3 cellular contexts compared by ENCODE assay signal in the genomic region with DNA sequence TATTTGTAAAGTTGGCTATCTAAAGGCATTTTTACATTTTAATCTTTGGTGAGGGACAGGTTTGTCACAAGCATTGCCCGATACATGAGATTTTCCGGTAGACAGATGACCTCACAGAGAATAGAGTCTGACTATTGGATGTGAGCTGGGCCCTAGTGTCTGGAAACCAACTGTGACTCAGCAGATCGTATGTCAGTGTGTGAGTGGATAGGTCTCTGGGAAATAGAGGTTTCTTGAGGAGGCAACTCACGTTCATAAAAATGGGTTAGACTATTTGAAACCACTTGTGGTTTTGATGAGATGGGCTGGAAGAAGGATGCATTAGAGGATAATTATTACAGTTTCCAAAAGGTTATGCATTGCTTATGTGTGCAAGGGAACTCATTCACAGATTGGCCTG.
TF ChIP-seq lines count a peak whose summit lies in the region.

No MANE protein-coding gene starts in this region.

TF ChIP-seq in A549, 52 proteins besides CTCF, POLR2A, EP300 and RAD21:
- TF ChIP-seq ZFP36 (IDR thresholded peaks at IDR 0.05; ENCODE audit: borderline replicate concordance, partially characterized antibody) = no peak
- TF ChIP-seq HDAC2 (IDR thresholded peaks at IDR 0.05) = no peak
- no peak for TF ChIP-seq RCOR1 (IDR thresholded peaks at IDR 0.05; ENCODE audit: low read depth, low read length)
- no peak for TF ChIP-seq HOXA7 (CRISPR knock-in tag; IDR thresholded peaks at IDR 0.05)
- TF ChIP-seq MAFK (IDR thresholded peaks at IDR 0.05; ENCODE audit: partially characterized antibody) = peak; percentile 8
- TF ChIP-seq, protein P1, sequence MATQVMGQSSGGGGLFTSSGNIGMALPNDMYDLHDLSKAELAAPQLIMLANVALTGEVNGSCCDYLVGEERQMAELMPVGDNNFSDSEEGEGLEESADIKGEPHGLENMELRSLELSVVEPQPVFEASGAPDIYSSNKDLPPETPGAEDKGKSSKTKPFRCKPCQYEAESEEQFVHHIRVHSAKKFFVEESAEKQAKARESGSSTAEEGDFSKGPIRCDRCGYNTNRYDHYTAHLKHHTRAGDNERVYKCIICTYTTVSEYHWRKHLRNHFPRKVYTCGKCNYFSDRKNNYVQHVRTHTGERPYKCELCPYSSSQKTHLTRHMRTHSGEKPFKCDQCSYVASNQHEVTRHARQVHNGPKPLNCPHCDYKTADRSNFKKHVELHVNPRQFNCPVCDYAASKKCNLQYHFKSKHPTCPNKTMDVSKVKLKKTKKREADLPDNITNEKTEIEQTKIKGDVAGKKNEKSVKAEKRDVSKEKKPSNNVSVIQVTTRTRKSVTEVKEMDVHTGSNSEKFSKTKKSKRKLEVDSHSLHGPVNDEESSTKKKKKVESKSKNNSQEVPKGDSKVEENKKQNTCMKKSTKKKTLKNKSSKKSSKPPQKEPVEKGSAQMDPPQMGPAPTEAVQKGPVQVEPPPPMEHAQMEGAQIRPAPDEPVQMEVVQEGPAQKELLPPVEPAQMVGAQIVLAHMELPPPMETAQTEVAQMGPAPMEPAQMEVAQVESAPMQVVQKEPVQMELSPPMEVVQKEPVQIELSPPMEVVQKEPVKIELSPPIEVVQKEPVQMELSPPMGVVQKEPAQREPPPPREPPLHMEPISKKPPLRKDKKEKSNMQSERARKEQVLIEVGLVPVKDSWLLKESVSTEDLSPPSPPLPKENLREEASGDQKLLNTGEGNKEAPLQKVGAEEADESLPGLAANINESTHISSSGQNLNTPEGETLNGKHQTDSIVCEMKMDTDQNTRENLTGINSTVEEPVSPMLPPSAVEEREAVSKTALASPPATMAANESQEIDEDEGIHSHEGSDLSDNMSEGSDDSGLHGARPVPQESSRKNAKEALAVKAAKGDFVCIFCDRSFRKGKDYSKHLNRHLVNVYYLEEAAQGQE (IDR thresholded peaks at IDR 0.05) = no peak

TF ChIP-seq in GM23338, 12 proteins besides CTCF, POLR2A, EP300 and RAD21 (continues in another document):
- TF ChIP-seq EZH2phosphoT487 (IDR thresholded peaks at IDR 0.05; ENCODE audit: unreplicated experiment) (no peak), EZH2 (IDR thresholded peaks at IDR 0.05; ENCODE audit: low read depth, unreplicated experiment) (no peak), ZNF114 (CRISPR knock-in tag; IDR thresholded peaks at IDR 0.05) (no peak), NANOG (IDR thresholded peaks at IDR 0.05; ENCODE audit: borderline replicate concordance) (no peak), JUNB (IDR thresholded peaks at IDR 0.05; ENCODE audit: unreplicated experiment) (no peak)
- TF ChIP-seq, protein P2, sequence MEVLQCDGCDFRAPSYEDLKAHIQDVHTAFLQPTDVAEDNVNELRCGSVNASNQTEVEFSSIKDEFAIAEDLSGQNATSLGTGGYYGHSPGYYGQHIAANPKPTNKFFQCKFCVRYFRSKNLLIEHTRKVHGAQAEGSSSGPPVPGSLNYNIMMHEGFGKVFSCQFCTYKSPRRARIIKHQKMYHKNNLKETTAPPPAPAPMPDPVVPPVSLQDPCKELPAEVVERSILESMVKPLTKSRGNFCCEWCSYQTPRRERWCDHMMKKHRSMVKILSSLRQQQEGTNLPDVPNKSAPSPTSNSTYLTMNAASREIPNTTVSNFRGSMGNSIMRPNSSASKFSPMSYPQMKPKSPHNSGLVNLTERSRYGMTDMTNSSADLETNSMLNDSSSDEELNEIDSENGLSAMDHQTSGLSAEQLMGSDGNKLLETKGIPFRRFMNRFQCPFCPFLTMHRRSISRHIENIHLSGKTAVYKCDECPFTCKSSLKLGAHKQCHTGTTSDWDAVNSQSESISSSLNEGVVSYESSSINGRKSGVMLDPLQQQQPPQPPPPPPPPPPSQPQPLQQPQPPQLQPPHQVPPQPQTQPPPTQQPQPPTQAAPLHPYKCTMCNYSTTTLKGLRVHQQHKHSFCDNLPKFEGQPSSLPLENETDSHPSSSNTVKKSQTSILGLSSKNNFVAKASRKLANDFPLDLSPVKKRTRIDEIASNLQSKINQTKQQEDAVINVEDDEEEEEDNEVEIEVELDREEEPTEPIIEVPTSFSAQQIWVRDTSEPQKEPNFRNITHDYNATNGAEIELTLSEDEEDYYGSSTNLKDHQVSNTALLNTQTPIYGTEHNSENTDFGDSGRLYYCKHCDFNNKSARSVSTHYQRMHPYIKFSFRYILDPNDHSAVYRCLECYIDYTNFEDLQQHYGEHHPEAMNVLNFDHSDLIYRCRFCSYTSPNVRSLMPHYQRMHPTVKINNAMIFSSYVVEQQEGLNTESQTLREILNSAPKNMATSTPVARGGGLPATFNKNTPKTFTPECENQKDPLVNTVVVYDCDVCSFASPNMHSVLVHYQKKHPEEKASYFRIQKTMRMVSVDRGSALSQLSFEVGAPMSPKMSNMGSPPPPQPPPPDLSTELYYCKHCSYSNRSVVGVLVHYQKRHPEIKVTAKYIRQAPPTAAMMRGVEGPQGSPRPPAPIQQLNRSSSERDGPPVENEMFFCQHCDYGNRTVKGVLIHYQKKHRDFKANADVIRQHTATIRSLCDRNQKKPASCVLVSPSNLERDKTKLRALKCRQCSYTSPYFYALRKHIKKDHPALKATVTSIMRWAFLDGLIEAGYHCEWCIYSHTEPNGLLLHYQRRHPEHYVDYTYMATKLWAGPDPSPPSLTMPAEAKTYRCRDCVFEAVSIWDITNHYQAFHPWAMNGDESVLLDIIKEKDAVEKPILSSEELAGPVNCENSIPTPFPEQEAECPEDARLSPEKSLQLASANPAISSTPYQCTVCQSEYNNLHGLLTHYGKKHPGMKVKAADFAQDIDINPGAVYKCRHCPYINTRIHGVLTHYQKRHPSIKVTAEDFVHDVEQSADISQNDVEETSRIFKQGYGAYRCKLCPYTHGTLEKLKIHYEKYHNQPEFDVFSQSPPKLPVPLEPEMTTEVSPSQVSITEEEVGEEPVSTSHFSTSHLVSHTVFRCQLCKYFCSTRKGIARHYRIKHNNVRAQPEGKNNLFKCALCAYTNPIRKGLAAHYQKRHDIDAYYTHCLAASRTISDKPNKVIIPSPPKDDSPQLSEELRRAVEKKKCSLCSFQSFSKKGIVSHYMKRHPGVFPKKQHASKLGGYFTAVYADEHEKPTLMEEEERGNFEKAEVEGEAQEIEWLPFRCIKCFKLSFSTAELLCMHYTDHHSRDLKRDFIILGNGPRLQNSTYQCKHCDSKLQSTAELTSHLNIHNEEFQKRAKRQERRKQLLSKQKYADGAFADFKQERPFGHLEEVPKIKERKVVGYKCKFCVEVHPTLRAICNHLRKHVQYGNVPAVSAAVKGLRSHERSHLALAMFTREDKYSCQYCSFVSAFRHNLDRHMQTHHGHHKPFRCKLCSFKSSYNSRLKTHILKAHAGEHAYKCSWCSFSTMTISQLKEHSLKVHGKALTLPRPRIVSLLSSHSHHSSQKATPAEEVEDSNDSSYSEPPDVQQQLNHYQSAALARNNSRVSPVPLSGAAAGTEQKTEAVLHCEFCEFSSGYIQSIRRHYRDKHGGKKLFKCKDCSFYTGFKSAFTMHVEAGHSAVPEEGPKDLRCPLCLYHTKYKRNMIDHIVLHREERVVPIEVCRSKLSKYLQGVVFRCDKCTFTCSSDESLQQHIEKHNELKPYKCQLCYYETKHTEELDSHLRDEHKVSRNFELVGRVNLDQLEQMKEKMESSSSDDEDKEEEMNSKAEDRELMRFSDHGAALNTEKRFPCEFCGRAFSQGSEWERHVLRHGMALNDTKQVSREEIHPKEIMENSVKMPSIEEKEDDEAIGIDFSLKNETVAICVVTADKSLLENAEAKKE (CRISPR knock-in tag; IDR thresholded peaks at IDR 0.05) = no peak
- TF ChIP-seq, protein P3, sequence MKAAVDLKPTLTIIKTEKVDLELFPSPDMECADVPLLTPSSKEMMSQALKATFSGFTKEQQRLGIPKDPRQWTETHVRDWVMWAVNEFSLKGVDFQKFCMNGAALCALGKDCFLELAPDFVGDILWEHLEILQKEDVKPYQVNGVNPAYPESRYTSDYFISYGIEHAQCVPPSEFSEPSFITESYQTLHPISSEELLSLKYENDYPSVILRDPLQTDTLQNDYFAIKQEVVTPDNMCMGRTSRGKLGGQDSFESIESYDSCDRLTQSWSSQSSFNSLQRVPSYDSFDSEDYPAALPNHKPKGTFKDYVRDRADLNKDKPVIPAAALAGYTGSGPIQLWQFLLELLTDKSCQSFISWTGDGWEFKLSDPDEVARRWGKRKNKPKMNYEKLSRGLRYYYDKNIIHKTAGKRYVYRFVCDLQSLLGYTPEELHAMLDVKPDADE (IDR thresholded peaks at IDR 0.05) = no peak

TF ChIP-seq in IMR-90, 13 proteins besides CTCF, POLR2A, EP300 and RAD21:
- TF ChIP-seq CHD1 (IDR thresholded peaks at IDR 0.05; ENCODE audit: low read depth, low read length) = no peak
- 0 out of 2 replicates have a peak, but pooled peaks have one; percentile 30 for TF ChIP-seq NFE2L2 (IDR thresholded peaks at IDR 0.05; ENCODE audit: low read depth, low read length)
